Comparison of ENCODE assay signal across 8 cellular contexts in genomic region chr16:79561729-79562128, GRCh38. TPM values are rescaled to one million over a fixed set of nuclear protein-coding genes. Genes with fewer than 3 reads are reported as not detected.
"Had no signal": no experiment of that assay in that cellular context is flagged by ENCODE, and none has a peak within 500 bp of the region (broad histone marks: within the 10 kb centered on the region; RNA-seq: fewer than 3 reads in every experiment).

No MANE protein-coding gene starts in this region.

- DNase-seq: IMR-90, KBM-7, KG1 had no signal

- H3K27ac ChIP-seq: HL-60 had no signal

- ATAC-seq: K562 had no signal

- H3K4me3 ChIP-seq: K562 had no signal

RNA-seq across cellular contexts. Expression of gene MAF, which starts 38.8 kb away (rescaled TPM):
- total RNA-seq: HT-29, HT1080 had no signal
- polyA plus RNA-seq: IgD-negative memory B cell had no signal
